In the genomic region with DNA sequence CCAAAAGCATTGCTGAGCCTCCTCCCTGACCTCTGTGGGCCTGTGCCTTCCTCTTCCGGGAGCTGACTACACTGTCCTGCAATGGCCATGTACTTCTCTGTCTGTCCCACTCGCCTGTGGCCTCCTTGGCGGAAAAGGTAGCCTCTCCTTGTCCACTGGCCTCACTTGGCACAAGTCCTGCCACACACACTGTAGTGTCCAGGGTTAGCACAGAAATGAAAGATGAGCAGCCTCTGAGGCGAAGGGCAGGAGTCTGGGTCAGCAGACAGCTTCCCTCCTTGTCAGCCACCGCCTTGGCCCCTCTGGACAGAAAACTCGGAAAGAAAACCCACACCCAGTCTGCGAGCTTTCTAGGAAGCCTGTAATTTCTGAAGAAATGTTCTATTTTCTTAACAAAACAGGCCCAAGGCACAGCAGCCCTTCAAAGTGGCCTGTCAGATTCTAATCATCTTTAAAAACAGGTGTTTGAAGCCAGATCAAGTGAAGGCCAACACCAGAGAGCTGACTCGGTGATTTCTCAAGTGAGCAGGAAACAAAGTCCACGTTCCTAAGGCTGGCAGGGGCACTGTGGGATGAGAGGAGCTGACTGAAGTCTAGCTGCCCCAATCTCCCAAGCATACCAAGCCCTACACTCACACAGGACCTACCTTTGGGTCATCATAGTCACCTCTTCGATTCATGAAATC, we compare ENCODE assay signal across 22 cellular contexts.
DNase-seq lines count a peak whose midpoint lies in the region; ATAC-seq and TF ChIP-seq lines count a peak whose summit lies in the region.
"Had no signal": no experiment of that assay in that cellular context is flagged by ENCODE, and none has a peak within 500 bp of the region (broad histone marks: within the 10 kb centered on the region; RNA-seq: fewer than 3 reads in every experiment).

No MANE protein-coding gene starts in this region.

- H3K27ac Mint-ChIP-seq in activated T-helper 17 cell treated with anti-CD3 and anti-CD28 coated beads, Interleukin-2, amount 50 U/mL, for 72 hours: peak overlapping the region; percentile 15
- peak overlapping the region; percentile 76 for H3K27ac Mint-ChIP-seq in glutamatergic neuron (ENCODE audit: unreplicated experiment)
- H3K27ac Mint-ChIP-seq in stimulated activated effector memory CD8-positive, alpha-beta T cell treated with anti-CD3 and anti-CD28 coated beads, Interleukin-12 subunit alpha, Interleukin-12 subunit beta, amount 100 ng/mL, for 72 hours: peak overlapping the region; percentile 38
- no peak overlapping the region for H3K27ac Mint-ChIP-seq in stimulated activated naive B cell treated with anti-CD40 and anti-IgM and Interleukin-4, amounts not matched to agents 10 μg/mL and 1 μg/mL and 100 μg/mL, for 72 hours
- H3K27ac Mint-ChIP-seq in activated CD4-positive, alpha-beta T cell treated with anti-CD3 and anti-CD28 coated beads, Interleukin-2, amount 10 ng/mL, durations not matched to agents 7 days and 5 days: no peak overlapping the region
- H3K27ac Mint-ChIP-seq: GM23338, H9 had no signal

- H3K9me3 Mint-ChIP-seq in activated T-helper 17 cell treated with anti-CD3 and anti-CD28 coated beads, Interleukin-2, amount 50 U/mL, for 72 hours: no peaks in the 10 kb centered on the region
- H3K9me3 Mint-ChIP-seq in glutamatergic neuron (ENCODE audit: unreplicated experiment): no peaks in the 10 kb centered on the region
- no peaks in the 10 kb centered on the region for H3K9me3 Mint-ChIP-seq in stimulated activated effector memory CD8-positive, alpha-beta T cell treated with anti-CD3 and anti-CD28 coated beads, Interleukin-12 subunit alpha, Interleukin-12 subunit beta, amount 100 ng/mL, for 72 hours
- H3K9me3 Mint-ChIP-seq in stimulated activated naive B cell treated with anti-CD40 and anti-IgM and Interleukin-4, amounts not matched to agents 10 μg/mL and 1 μg/mL and 100 μg/mL, for 72 hours: no peaks in the 10 kb centered on the region
- H3K9me3 Mint-ChIP-seq in activated CD4-positive, alpha-beta T cell treated with anti-CD3 and anti-CD28 coated beads, Interleukin-2, amount 10 ng/mL, durations not matched to agents 7 days and 5 days: no peaks in the 10 kb centered on the region
- H3K9me3 Mint-ChIP-seq: GM23338, H9 had no signal

- H3K4me3 ChIP-seq in psoas muscle: no peak overlapping the region
- H3K4me3 ChIP-seq: GM23338, SJSA1 had no signal

- H3K4me1 Mint-ChIP-seq in activated T-helper 17 cell treated with anti-CD3 and anti-CD28 coated beads, Interleukin-2, amount 50 U/mL, for 72 hours: peaks cover 3% of the 10 kb centered on the region
- no peaks in the 10 kb centered on the region for H3K4me1 Mint-ChIP-seq in glutamatergic neuron (ENCODE audit: low read depth, unreplicated experiment)
- no peaks in the 10 kb centered on the region for H3K4me1 Mint-ChIP-seq in stimulated activated effector memory CD8-positive, alpha-beta T cell treated with anti-CD3 and anti-CD28 coated beads, Interleukin-12 subunit alpha, Interleukin-12 subunit beta, amount 100 ng/mL, for 72 hours
- no peaks in the 10 kb centered on the region for H3K4me1 Mint-ChIP-seq in stimulated activated naive B cell treated with anti-CD40 and anti-IgM and Interleukin-4, amounts not matched to agents 10 μg/mL and 1 μg/mL and 100 μg/mL, for 72 hours
- H3K4me1 Mint-ChIP-seq in activated CD4-positive, alpha-beta T cell treated with anti-CD3 and anti-CD28 coated beads, Interleukin-2, amount 10 ng/mL, durations not matched to agents 7 days and 5 days: no peaks in the 10 kb centered on the region
- H3K4me1 Mint-ChIP-seq: CD14-positive monocyte, GM23338, H9 had no signal

- CTCF ChIA-PET in activated CD4-positive, alpha-beta T cell treated with anti-CD3 and anti-CD28 coated beads, Interleukin-2, amount 10 ng/mL, durations not matched to agents 7 days and 5 days (lab: Charles Lee): interaction anchor here (0.9 kb wide), 1 partner anchor 10 kb away, joined by 3 read pairs; no protein-coding TSS in a partner anchor

- TF ChIP-seq CTCF in glutamatergic neuron (IDR thresholded peaks at IDR 0.05; ENCODE audit: partially characterized antibody, unreplicated experiment) (no peak), psoas muscle (IDR thresholded peaks at IDR 0.05) (no peak)

- POLR2A ChIA-PET in activated CD4-positive, alpha-beta T cell treated with anti-CD3 and anti-CD28 coated beads, Interleukin-2, amount 10 ng/mL, durations not matched to agents 7 days and 5 days (lab: Charles Lee): no interaction called here

- DNase-seq in glutamatergic neuron: no peak
- DNase-seq in psoas muscle: peak in 1 of 2 donors; percentile 70
- DNase-seq in stimulated activated effector memory CD8-positive, alpha-beta T cell treated with anti-CD3 and anti-CD28 coated beads, Interleukin-12 subunit alpha, Interleukin-12 subunit beta, amount 100 ng/mL, for 72 hours (ENCODE audit: low spot score in 2 of 2): no peak
- DNase-seq in stimulated activated naive B cell treated with anti-CD40 and anti-IgM and Interleukin-4, amounts not matched to agents 10 μg/mL and 1 μg/mL and 100 μg/mL, for 72 hours: no peak
- DNase-seq in activated CD4-positive, alpha-beta T cell treated with anti-CD3 and anti-CD28 coated beads, Interleukin-2, amount 10 ng/mL, durations not matched to agents 7 days and 5 days: no peak
- DNase-seq in DMS153 (lab: John Stamatoyannopoulos, UW): no peak
- DNase-seq: ACHN; BE2C; H9; IMR-90; KG1; MM.1S; NCI-H2029; NCI-H446; NCI-H526; NCI-H82; NK-92 treated with Interleukin-12 subunit alpha and Interleukin-12 subunit beta, amount 100 ng/mL, for 24 hours; PC-3 had no signal

- intact Hi-C loops in psoas muscle (cut with DNase I): loop anchor here in 1 of 2 donors (5.0 kb wide), 1 partner anchor 50 kb away; no protein-coding TSS in a partner anchor

- 38 to 71% (median 38%) methylated on average over 10 of the region's 10 CpGs for WGBS in psoas muscle, 3 donors

- no peak overlapping the region for H3K4me3 Mint-ChIP-seq in activated T-helper 17 cell treated with anti-CD3 and anti-CD28 coated beads, Interleukin-2, amount 50 U/mL, for 72 hours
- no peak overlapping the region for H3K4me3 Mint-ChIP-seq in glutamatergic neuron (ENCODE audit: unreplicated experiment)
- H3K4me3 Mint-ChIP-seq in stimulated activated effector memory CD8-positive, alpha-beta T cell treated with anti-CD3 and anti-CD28 coated beads, Interleukin-12 subunit alpha, Interleukin-12 subunit beta, amount 100 ng/mL, for 72 hours: no peak overlapping the region
- no peak overlapping the region for H3K4me3 Mint-ChIP-seq in stimulated activated naive B cell treated with anti-CD40 and anti-IgM and Interleukin-4, amounts not matched to agents 10 μg/mL and 1 μg/mL and 100 μg/mL, for 72 hours
- H3K4me3 Mint-ChIP-seq in activated CD4-positive, alpha-beta T cell treated with anti-CD3 and anti-CD28 coated beads, Interleukin-2, amount 10 ng/mL, durations not matched to agents 7 days and 5 days: no peak overlapping the region
- H3K4me3 Mint-ChIP-seq: CD14-positive monocyte, GM23338, H9 had no signal

- H3K27ac ChIP-seq in psoas muscle: peak overlapping the region; percentile 76
- H3K27ac ChIP-seq: SJSA1 had no signal

- H3K9me3 ChIP-seq in psoas muscle: no peaks in the 10 kb centered on the region
- H3K9me3 ChIP-seq: BE2C, SJSA1 had no signal

- no peaks in the 10 kb centered on the region for H3K27me3 Mint-ChIP-seq in activated T-helper 17 cell treated with anti-CD3 and anti-CD28 coated beads, Interleukin-2, amount 50 U/mL, for 72 hours
- H3K27me3 Mint-ChIP-seq in glutamatergic neuron (ENCODE audit: unreplicated experiment): peaks cover 3% of the 10 kb centered on the region
- no peaks in the 10 kb centered on the region for H3K27me3 Mint-ChIP-seq in stimulated activated naive B cell treated with anti-CD40 and anti-IgM and Interleukin-4, amounts not matched to agents 10 μg/mL and 1 μg/mL and 100 μg/mL, for 72 hours
- no peaks in the 10 kb centered on the region for H3K27me3 Mint-ChIP-seq in activated CD4-positive, alpha-beta T cell treated with anti-CD3 and anti-CD28 coated beads, Interleukin-2, amount 10 ng/mL, durations not matched to agents 7 days and 5 days

- peaks cover 7 to 99% of the 10 kb centered on the region in 2 donors for H3K36me3 ChIP-seq in psoas muscle (ENCODE audit: insufficient read depth in 1 of 2, low read depth in 1 of 2)

- H3K36me3 Mint-ChIP-seq in activated T-helper 17 cell treated with anti-CD3 and anti-CD28 coated beads, Interleukin-2, amount 50 U/mL, for 72 hours (ENCODE audit: low read depth): peaks cover 97% of the 10 kb centered on the region
- no peaks in the 10 kb centered on the region for H3K36me3 Mint-ChIP-seq in glutamatergic neuron (ENCODE audit: unreplicated experiment)
- peaks cover 95% of the 10 kb centered on the region for H3K36me3 Mint-ChIP-seq in stimulated activated effector memory CD8-positive, alpha-beta T cell treated with anti-CD3 and anti-CD28 coated beads, Interleukin-12 subunit alpha, Interleukin-12 subunit beta, amount 100 ng/mL, for 72 hours
- H3K36me3 Mint-ChIP-seq in stimulated activated naive B cell treated with anti-CD40 and anti-IgM and Interleukin-4, amounts not matched to agents 10 μg/mL and 1 μg/mL and 100 μg/mL, for 72 hours: peaks cover 55 to 74% of the 10 kb centered on the region in 2 donors
- H3K36me3 Mint-ChIP-seq in activated CD4-positive, alpha-beta T cell treated with anti-CD3 and anti-CD28 coated beads, Interleukin-2, amount 10 ng/mL, durations not matched to agents 7 days and 5 days (ENCODE audit: low read depth): peaks cover 40% of the 10 kb centered on the region

- H3K4me1 ChIP-seq in psoas muscle: peaks cover 24% of the 10 kb centered on the region
- H3K4me1 ChIP-seq: BE2C, SJSA1 had no signal

- no peaks in the 10 kb centered on the region for H3K27me3 ChIP-seq in psoas muscle (ENCODE audit: insufficient read depth in 3 of 3, low read length in 2 of 3)
- H3K27me3 ChIP-seq: BE2C, SJSA1 had no signal

- no peak for ATAC-seq in activated T-helper 17 cell treated with anti-CD3 and anti-CD28 coated beads, Interleukin-2, amount 50 U/mL, for 72 hours (replicated peaks)
- peak; percentile 71 to 79 (median 75) for ATAC-seq in psoas muscle
- no peak for ATAC-seq in stimulated activated effector memory CD8-positive, alpha-beta T cell treated with anti-CD3 and anti-CD28 coated beads, Interleukin-12 subunit alpha, Interleukin-12 subunit beta, amount 100 ng/mL, for 72 hours
- no peak for ATAC-seq in stimulated activated naive B cell treated with anti-CD40 and anti-IgM and Interleukin-4, amounts not matched to agents 10 μg/mL and 1 μg/mL and 100 μg/mL, for 72 hours (replicated peaks)
- ATAC-seq: GM23338, PC-3 had no signal

Comparison
In these comparisons a context has a peak if more than half of its experiments do, and no peak if none do; other contexts are left out.
1. ATAC-seq: peak in psoas muscle (4 of 4); none in activated T-helper 17 cell treated with anti-CD3 and anti-CD28 coated beads, Interleukin-2, amount 50 U/mL, for 72 hours (single experiment), stimulated activated effector memory CD8-positive, alpha-beta T cell treated with anti-CD3 and anti-CD28 coated beads, Interleukin-12 subunit alpha, Interleukin-12 subunit beta, amount 100 ng/mL, for 72 hours (single experiment) and stimulated activated naive B cell treated with anti-CD40 and anti-IgM and Interleukin-4, amounts not matched to agents 10 μg/mL and 1 μg/mL and 100 μg/mL, for 72 hours (0 of 2).
2. H3K27ac Mint-ChIP-seq: peak in activated T-helper 17 cell treated with anti-CD3 and anti-CD28 coated beads, Interleukin-2, amount 50 U/mL, for 72 hours (single experiment), glutamatergic neuron (single experiment) and stimulated activated effector memory CD8-positive, alpha-beta T cell treated with anti-CD3 and anti-CD28 coated beads, Interleukin-12 subunit alpha, Interleukin-12 subunit beta, amount 100 ng/mL, for 72 hours (single experiment); none in stimulated activated naive B cell treated with anti-CD40 and anti-IgM and Interleukin-4, amounts not matched to agents 10 μg/mL and 1 μg/mL and 100 μg/mL, for 72 hours (single experiment) and activated CD4-positive, alpha-beta T cell treated with anti-CD3 and anti-CD28 coated beads, Interleukin-2, amount 10 ng/mL, durations not matched to agents 7 days and 5 days (single experiment).